In the genomic region with DNA sequence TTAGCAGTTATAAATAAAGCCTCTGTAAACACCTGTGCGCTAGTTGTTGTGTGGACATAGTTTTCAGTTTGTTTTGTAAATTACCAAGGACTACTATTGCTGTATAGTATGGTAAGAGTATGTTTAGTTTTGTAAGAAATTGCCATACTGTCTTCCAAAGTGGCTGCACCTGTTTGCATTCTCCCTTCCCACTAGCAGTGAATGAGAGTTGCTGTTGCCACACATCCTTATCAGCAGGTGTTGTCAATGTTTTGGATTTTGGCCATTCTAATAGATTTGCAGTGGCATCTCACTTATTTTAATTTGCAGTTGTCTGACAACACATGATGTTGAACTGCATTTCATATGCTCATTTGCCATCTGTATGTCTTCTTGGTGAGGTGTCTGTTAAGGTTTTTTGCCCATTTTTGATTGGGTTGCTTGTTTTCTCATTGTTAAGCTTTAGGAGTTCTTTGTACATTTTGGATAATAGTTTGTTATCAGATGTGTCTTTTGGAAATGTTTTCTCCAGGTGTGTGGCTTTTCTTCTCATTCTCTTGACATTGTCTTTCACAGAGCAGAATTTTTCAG, we compare ENCODE assay signal across 1 cellular context.
TF ChIP-seq lines count a peak whose summit lies in the region.

No MANE protein-coding gene starts in this region.

TF ChIP-seq in HepG2, 621 proteins besides CTCF, POLR2A, EP300 and RAD21 (continued from another document):
- TF ChIP-seq, protein P1, sequence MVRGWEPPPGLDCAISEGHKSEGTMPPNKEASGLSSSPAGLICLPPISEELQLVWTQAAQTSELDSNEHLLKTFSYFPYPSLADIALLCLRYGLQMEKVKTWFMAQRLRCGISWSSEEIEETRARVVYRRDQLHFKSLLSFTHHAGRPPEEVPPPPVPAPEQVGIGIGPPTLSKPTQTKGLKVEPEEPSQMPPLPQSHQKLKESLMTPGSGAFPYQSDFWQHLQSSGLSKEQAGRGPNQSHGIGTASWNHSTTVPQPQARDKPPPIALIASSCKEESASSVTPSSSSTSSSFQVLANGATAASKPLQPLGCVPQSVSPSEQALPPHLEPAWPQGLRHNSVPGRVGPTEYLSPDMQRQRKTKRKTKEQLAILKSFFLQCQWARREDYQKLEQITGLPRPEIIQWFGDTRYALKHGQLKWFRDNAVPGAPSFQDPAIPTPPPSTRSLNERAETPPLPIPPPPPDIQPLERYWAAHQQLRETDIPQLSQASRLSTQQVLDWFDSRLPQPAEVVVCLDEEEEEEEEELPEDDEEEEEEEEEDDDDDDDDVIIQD (CRISPR knock-in tag; IDR thresholded peaks at IDR 0.05; ENCODE audit: low read depth): no peak
- TF ChIP-seq ZNF232 (CRISPR knock-in tag; IDR thresholded peaks at IDR 0.05; ENCODE audit: borderline replicate concordance) (no peak), SPEN (CRISPR knock-in tag; IDR thresholded peaks at IDR 0.05; ENCODE audit: low read depth) (no peak), ZNF747 (CRISPR knock-in tag; IDR thresholded peaks at IDR 0.05; ENCODE audit: borderline replicate concordance) (no peak), CHD2 (IDR thresholded peaks at IDR 0.05; ENCODE audit: low read depth, low read length) (no peak), ATF7 (IDR thresholded peaks at IDR 0.05) (no peak), ATF7 (CRISPR knock-in tag; IDR thresholded peaks at IDR 0.05) (no peak), ZNF205 (CRISPR knock-in tag; IDR thresholded peaks at IDR 0.05) (no peak), XRCC5 (optimal IDR thresholded peaks at IDR 0.05; ENCODE audit: low read length) (no peak), ZNF768 (CRISPR knock-in tag; IDR thresholded peaks at IDR 0.05) (no peak), SNAPC4 (CRISPR knock-in tag; IDR thresholded peaks at IDR 0.05) (no peak)
TF ChIP-seq in HepG2: peak in this region for 0.
